14 cellular contexts compared by ENCODE assay signal in genomic region chr4:138839574-138839973, GRCh38.
DNase-seq lines count a peak whose midpoint lies in the region; ATAC-seq and TF ChIP-seq lines count a peak whose summit lies in the region.
"Had no signal": no experiment of that assay in that cellular context is flagged by ENCODE, and none has a peak within 500 bp of the region (broad histone marks: within the 10 kb centered on the region; RNA-seq: fewer than 3 reads in every experiment).

No MANE protein-coding gene starts in this region.

- H2AFZ ChIP-seq in GM23338: peak overlapping the region; percentile 72; the same call in 1 of the 2 replicates

- no peaks in the 10 kb centered on the region for H3K9me3 Mint-ChIP-seq in GM23338
- peaks cover 4% of the 10 kb centered on the region for H3K9me3 Mint-ChIP-seq in glutamatergic neuron (ENCODE audit: unreplicated experiment)

- no peak for TF ChIP-seq EP300 in stomach (IDR thresholded peaks at IDR 0.05)

- H3K27me3 Mint-ChIP-seq in GM23338 (ENCODE audit: insufficient read depth, low read depth, poor library complexity): peaks cover 3% of the 10 kb centered on the region
- peaks cover 4% of the 10 kb centered on the region for H3K27me3 Mint-ChIP-seq in glutamatergic neuron (ENCODE audit: unreplicated experiment)

- TF ChIP-seq POLR2A in stomach (IDR thresholded peaks at IDR 0.05): no peak

- DNase-seq in GM23338 (ENCODE audit: low spot score) (no peak), NCI-H82 (lab: John Stamatoyannopoulos, UW) (peak; percentile 57), glutamatergic neuron (no peak), right cardiac atrium (peak in 1 of 3 donors; percentile 40), NCI-H2227 treated with DMSO at 0.1 percent for 48 hours (lab: John Stamatoyannopoulos, UW) (no peak), stomach (no peak), LoVo (ENCODE audit: low spot score) (no peak)
- DNase-seq: ACHN; CD4-positive, CD25-positive, alpha-beta regulatory T cell; DMS53; GF-D8 had no signal

- H3K4me1 Mint-ChIP-seq in GM23338: peaks cover 16% of the 10 kb centered on the region
- H3K4me1 Mint-ChIP-seq in glutamatergic neuron (ENCODE audit: low read depth, unreplicated experiment): peaks cover 34% of the 10 kb centered on the region
- H3K4me1 Mint-ChIP-seq: CD4-positive, CD25-positive, alpha-beta regulatory T cell had no signal

- 32% methylated on average over 10 of the region's 10 CpGs for WGBS in right cardiac atrium
- WGBS in stomach, 5 donors: 60 to 75% (median 69%) methylated on average over 10 of the region's 10 CpGs

- no peaks in the 10 kb centered on the region; the same call in 1 of the 2 replicates for H3K9me2 ChIP-seq in GM23338 (ENCODE audit: insufficient read depth)

- intact Hi-C loops in right cardiac atrium (cut with DNase I): no loop called here
- intact Hi-C loops in stomach (cut with DNase I; ENCODE audit: low total_unique reads): no loop called here

- H3K27me3 ChIP-seq in GM23338 (ENCODE audit: insufficient read depth) (no peaks in the 10 kb centered on the region), right cardiac atrium (ENCODE audit: control insufficient read depth, insufficient read depth) (no peaks in the 10 kb centered on the region), stomach (no peaks in the 10 kb centered on the region)
- H3K27me3 ChIP-seq: BLaER1 treated with 17β-estradiol and CSF1 and Interleukin-3, amounts not matched to agents 10 nM and 100 nM had no signal

- H3K36me3 ChIP-seq in GM23338 (ENCODE audit: insufficient read depth) (no peaks in the 10 kb centered on the region), stomach (no peaks in the 10 kb centered on the region)
- H3K36me3 ChIP-seq: BLaER1 treated with 17β-estradiol and CSF1 and Interleukin-3, amounts not matched to agents 10 nM and 100 nM had no signal

- H3K4me2 ChIP-seq in GM23338: no peak overlapping the region
- H3K4me2 ChIP-seq: BLaER1 treated with 17β-estradiol and CSF1 and Interleukin-3, amounts not matched to agents 10 nM and 100 nM had no signal

- no peaks in the 10 kb centered on the region for H3K9me3 ChIP-seq in right cardiac atrium (ENCODE audit: control insufficient read depth, low read length)
- no peaks in the 10 kb centered on the region for H3K9me3 ChIP-seq in stomach
- H3K9me3 ChIP-seq: BLaER1 treated with 17β-estradiol and CSF1 and Interleukin-3, amounts not matched to agents 10 nM and 100 nM had no signal

- H3F3A ChIP-seq in GM23338 (replicated peaks; ENCODE audit: low read depth): no peaks in the 10 kb centered on the region

- no peaks in the 10 kb centered on the region for H3K79me2 ChIP-seq in GM23338 (replicated peaks; ENCODE audit: insufficient read depth)

- no peak overlapping the region for H3K27ac ChIP-seq in GM23338 (ENCODE audit: low read depth)
- H3K27ac ChIP-seq in right cardiac atrium (ENCODE audit: low read length): no peak overlapping the region
- no peak overlapping the region for H3K27ac ChIP-seq in stomach
- H3K27ac ChIP-seq: BLaER1 treated with 17β-estradiol and CSF1 and Interleukin-3, amounts not matched to agents 10 nM and 100 nM; HL-60 had no signal

- H3K4me3 Mint-ChIP-seq in GM23338: no peak overlapping the region
- no peak overlapping the region for H3K4me3 Mint-ChIP-seq in glutamatergic neuron (ENCODE audit: unreplicated experiment)
- H3K4me3 Mint-ChIP-seq: CD4-positive, CD25-positive, alpha-beta regulatory T cell had no signal

- no peak overlapping the region for H3K27ac Mint-ChIP-seq in GM23338
- peak overlapping the region; percentile 96 for H3K27ac Mint-ChIP-seq in glutamatergic neuron (ENCODE audit: unreplicated experiment)
- H3K27ac Mint-ChIP-seq: CD4-positive, CD25-positive, alpha-beta regulatory T cell had no signal

- TF ChIP-seq CTCF in GM23338 (conservative IDR thresholded peaks at IDR 0.05; ENCODE audit: low read depth in 2 of 2) (no peak), glutamatergic neuron (IDR thresholded peaks at IDR 0.05; ENCODE audit: partially characterized antibody, unreplicated experiment) (no peak), stomach (IDR thresholded peaks at IDR 0.05) (no peak)

- ATAC-seq in GM23338: no peak
- ATAC-seq in right cardiac atrium: peak; percentile 42 to 56
- ATAC-seq: HCT116 had no signal

- H3K36me3 Mint-ChIP-seq in GM23338 (ENCODE audit: low read depth) (no peaks in the 10 kb centered on the region), glutamatergic neuron (ENCODE audit: unreplicated experiment) (no peaks in the 10 kb centered on the region)
- H3K36me3 Mint-ChIP-seq: CD4-positive, CD25-positive, alpha-beta regulatory T cell had no signal

- H3K4me3 ChIP-seq in GM23338 (no peak overlapping the region), right cardiac atrium (ENCODE audit: low read length) (no peak overlapping the region), stomach (no peak overlapping the region)
- H3K4me3 ChIP-seq: BLaER1 treated with 17β-estradiol and CSF1 and Interleukin-3, amounts not matched to agents 10 nM and 100 nM had no signal

- H4K20me1 ChIP-seq in GM23338 (replicated peaks; ENCODE audit: insufficient read depth): no peaks in the 10 kb centered on the region
- H4K20me1 ChIP-seq: BLaER1 treated with 17β-estradiol and CSF1 and Interleukin-3, amounts not matched to agents 10 nM and 100 nM had no signal

- H3K4me1 ChIP-seq in GM23338 (ENCODE audit: insufficient read depth) (no peaks in the 10 kb centered on the region), right cardiac atrium (ENCODE audit: control insufficient read depth, insufficient read depth, low read length) (no peaks in the 10 kb centered on the region), stomach (no peaks in the 10 kb centered on the region)

TF ChIP-seq in GM23338, 12 proteins besides CTCF, POLR2A, EP300 and RAD21 (continues in another document):
- TF ChIP-seq CREB1 (CRISPR knock-in tag; IDR thresholded peaks at IDR 0.05; ENCODE audit: low read depth) (no peak), ZNF114 (CRISPR knock-in tag; IDR thresholded peaks at IDR 0.05) (no peak), ZNF462 (CRISPR knock-in tag; IDR thresholded peaks at IDR 0.05) (no peak), NANOG (IDR thresholded peaks at IDR 0.05; ENCODE audit: borderline replicate concordance) (no peak)
